In genomic region chr2:230220347-230220969, GRCh38 we compare ENCODE assay signal across 8 cellular contexts. TPM values are rescaled to one million over a fixed set of nuclear protein-coding genes. Genes with fewer than 3 reads are reported as not detected.
DNase-seq lines count a peak whose midpoint lies in the region; ATAC-seq and TF ChIP-seq lines count a peak whose summit lies in the region.

No MANE protein-coding gene starts in this region.

- H3K4me3 ChIP-seq in astrocyte of the spinal cord (ENCODE audit: low read depth, low read length) (peak overlapping the region; percentile 73), lower lobe of right lung (peak overlapping the region; percentile 71), upper lobe of left lung (peak overlapping the region; percentile 58 to 76 (median 72))

- H3K27me3 ChIP-seq in lower lobe of right lung (ENCODE audit: low read depth) (no peaks in the 10 kb centered on the region), upper lobe of left lung (no peaks in the 10 kb centered on the region)

- peak overlapping the region; percentile 94 for H3K27ac Mint-ChIP-seq in activated naive CD4-positive, alpha-beta T cell treated with anti-CD3 and anti-CD28 coated beads, Interleukin-2, amount 10 ng/mL, durations not matched to agents 7 days and 5 days

- in situ Hi-C loops in astrocyte of the spinal cord (cut with HindIII; ENCODE audit: low sequenced_read_pairs), result no loop called here

- no peaks in the 10 kb centered on the region for H3K27me3 Mint-ChIP-seq in activated naive CD4-positive, alpha-beta T cell treated with anti-CD3 and anti-CD28 coated beads, Interleukin-2, amount 10 ng/mL, durations not matched to agents 7 days and 5 days

- H3K36me3 Mint-ChIP-seq in activated naive CD4-positive, alpha-beta T cell treated with anti-CD3 and anti-CD28 coated beads, Interleukin-2, amount 10 ng/mL, durations not matched to agents 7 days and 5 days, result peaks cover 45% of the 10 kb centered on the region

- H3K27ac ChIP-seq in lower lobe of right lung (peak overlapping the region; percentile 82), upper lobe of left lung (peak overlapping the region; percentile 80 to 90 (median 84))

- H3K9me3 ChIP-seq in lower lobe of right lung, result no peaks in the 10 kb centered on the region
- no peaks in the 10 kb centered on the region for H3K9me3 ChIP-seq in upper lobe of left lung

- ATAC-seq in lower lobe of right lung, result no peak
- peak in 1 of 2 donors; percentile 11 for ATAC-seq in upper lobe of left lung (ENCODE audit: low FRiP score in 2 of 2)
- no peak for ATAC-seq in GM19035 (IDR thresholded peaks at IDR 0.05; ENCODE audit: unreplicated experiment)

- H3K36me3 ChIP-seq in lower lobe of right lung (peaks cover 14% of the 10 kb centered on the region), upper lobe of left lung (peaks cover 0 to 12% (median 8%) of the 10 kb centered on the region in 4 donors)

- TF ChIP-seq CTCF in astrocyte of the spinal cord (IDR thresholded peaks at IDR 0.05; ENCODE audit: low read depth, low read length), result no peak
- no peak for TF ChIP-seq CTCF in lower lobe of right lung (IDR thresholded peaks at IDR 0.05)
- TF ChIP-seq CTCF in upper lobe of left lung (IDR thresholded peaks at IDR 0.05), result no peak

- CTCF ChIA-PET in activated naive CD4-positive, alpha-beta T cell treated with anti-CD3 and anti-CD28 coated beads, Interleukin-2, amount 10 ng/mL, durations not matched to agents 7 days and 5 days (lab: Charles Lee), result interaction anchor here (0.6 to 1.1 kb wide), 2 partner anchors 99 to 107 kb away, joined by 3 to 4 read pairs; partner anchors contain the start of gene SP140L

- H3K4me1 ChIP-seq in lower lobe of right lung (peaks cover 37% of the 10 kb centered on the region), upper lobe of left lung (peaks cover 22 to 34% (median 32%) of the 10 kb centered on the region in 4 donors)

- H3K4me1 Mint-ChIP-seq in activated naive CD4-positive, alpha-beta T cell treated with anti-CD3 and anti-CD28 coated beads, Interleukin-2, amount 10 ng/mL, durations not matched to agents 7 days and 5 days, result peaks cover 79% of the 10 kb centered on the region

- H3K9me3 Mint-ChIP-seq in activated naive CD4-positive, alpha-beta T cell treated with anti-CD3 and anti-CD28 coated beads, Interleukin-2, amount 10 ng/mL, durations not matched to agents 7 days and 5 days, result no peaks in the 10 kb centered on the region

- 90 to 95% methylated on average over 1 of the region's 1 CpG for WGBS in upper lobe of left lung, 2 donors

- H3K4me3 Mint-ChIP-seq in activated naive CD4-positive, alpha-beta T cell treated with anti-CD3 and anti-CD28 coated beads, Interleukin-2, amount 10 ng/mL, durations not matched to agents 7 days and 5 days, result peak overlapping the region; percentile 98

- intact Hi-C loops in lower lobe of right lung (cut with DNase I), result no loop called here

- TF ChIP-seq EP300 in upper lobe of left lung (IDR thresholded peaks at IDR 0.05), result no peak

- TF ChIP-seq POLR2A in upper lobe of left lung (IDR thresholded peaks at IDR 0.05), result no peak

- no peak for DNase-seq in activated naive CD4-positive, alpha-beta T cell treated with anti-CD3 and anti-CD28 coated beads, Interleukin-2, amount 10 ng/mL, durations not matched to agents 7 days and 5 days
- no peak for DNase-seq in activated naive CD4-positive, alpha-beta T cell treated with Interleukin-2 at 50 U/mL for 16 hours
- DNase-seq in astrocyte of the spinal cord (ENCODE audit: low read depth, low spot score) (no peak), lower lobe of right lung (no peak), upper lobe of left lung (no peak), activated gamma-delta T cell treated with Interleukin-2 at 50 U/mL for 16 hours (no peak), RPMI8226 (no peak)

RNA-seq across cellular contexts. Expression of gene SP110, which starts 0.7 kb away (rescaled TPM):
- total RNA-seq in lower lobe of right lung (68.1 TPM), upper lobe of left lung (10 to 100 TPM; 22.2 to 89.1 (median 38.4) TPM)

RNA-seq across cellular contexts. Expression of gene SP140, which starts 5.1 kb away (rescaled TPM):
- total RNA-seq in lower lobe of right lung, result 15.0 TPM
- 10 to 100 TPM in 3 of 6 donors, 1 to 10 TPM in 3; 5.1 to 15.7 (median 9.7) TPM for total RNA-seq in upper lobe of left lung
